In genomic region chr18:41756141-41756540, GRCh38 we compare ENCODE assay signal across 21 cellular contexts.
"Had no signal": no experiment of that assay in that cellular context is flagged by ENCODE, and none has a peak within 500 bp of the region (broad histone marks: within the 10 kb centered on the region; RNA-seq: fewer than 3 reads in every experiment).

No MANE protein-coding gene starts in this region.

- H3K27ac ChIP-seq: epithelial cell of prostate, esophagus muscularis mucosa, gastroesophageal sphincter, ovary, right atrium auricular region, sigmoid colon, skin epidermis, suprapubic skin, thyroid gland had no signal

- FAIRE-seq: colon, urothelium cell line had no signal

- H3K27me3 ChIP-seq: esophagus muscularis mucosa, gastroesophageal sphincter, ovary, right atrium auricular region, sigmoid colon, suprapubic skin, thyroid gland had no signal

- H3K36me3 ChIP-seq: esophagus muscularis mucosa, gastroesophageal sphincter, ovary, right atrium auricular region, sigmoid colon, suprapubic skin, thyroid gland had no signal

- DNase-seq: effector memory CD8-positive, alpha-beta T cell; foreskin fibroblast; glutamatergic neuron; immature natural killer cell; left colon; mucosa of descending colon; naive thymus-derived CD8-positive, alpha-beta T cell; nucleus accumbens; ovary; sigmoid colon; stimulated activated CD4-positive, alpha-beta T cell treated with anti-CD3 and anti-CD28 coated beads, Interleukin-2, amount 100 ng/mL, for 24 hours; stimulated activated naive CD4-positive, alpha-beta T cell treated with Interleukin-2 at 50 U/mL for 16 hours; thyroid gland had no signal

- ATAC-seq: effector memory CD8-positive, alpha-beta T cell; gastroesophageal sphincter; left colon; mucosa of descending colon; naive thymus-derived CD8-positive, alpha-beta T cell had no signal

- H3K4me1 ChIP-seq: esophagus muscularis mucosa, gastroesophageal sphincter, right atrium auricular region, sigmoid colon, suprapubic skin, thyroid gland had no signal

- H3K4me3 ChIP-seq: esophagus muscularis mucosa, gastroesophageal sphincter, mucosa of descending colon, ovary, right atrium auricular region, sigmoid colon, skin epidermis, suprapubic skin, thyroid gland had no signal

- H3K9me3 ChIP-seq: esophagus muscularis mucosa, gastroesophageal sphincter, mucosa of descending colon, ovary, right atrium auricular region, sigmoid colon, suprapubic skin, thyroid gland had no signal
